Comparison of ENCODE assay signal across 19 cellular contexts in the genomic region with DNA sequence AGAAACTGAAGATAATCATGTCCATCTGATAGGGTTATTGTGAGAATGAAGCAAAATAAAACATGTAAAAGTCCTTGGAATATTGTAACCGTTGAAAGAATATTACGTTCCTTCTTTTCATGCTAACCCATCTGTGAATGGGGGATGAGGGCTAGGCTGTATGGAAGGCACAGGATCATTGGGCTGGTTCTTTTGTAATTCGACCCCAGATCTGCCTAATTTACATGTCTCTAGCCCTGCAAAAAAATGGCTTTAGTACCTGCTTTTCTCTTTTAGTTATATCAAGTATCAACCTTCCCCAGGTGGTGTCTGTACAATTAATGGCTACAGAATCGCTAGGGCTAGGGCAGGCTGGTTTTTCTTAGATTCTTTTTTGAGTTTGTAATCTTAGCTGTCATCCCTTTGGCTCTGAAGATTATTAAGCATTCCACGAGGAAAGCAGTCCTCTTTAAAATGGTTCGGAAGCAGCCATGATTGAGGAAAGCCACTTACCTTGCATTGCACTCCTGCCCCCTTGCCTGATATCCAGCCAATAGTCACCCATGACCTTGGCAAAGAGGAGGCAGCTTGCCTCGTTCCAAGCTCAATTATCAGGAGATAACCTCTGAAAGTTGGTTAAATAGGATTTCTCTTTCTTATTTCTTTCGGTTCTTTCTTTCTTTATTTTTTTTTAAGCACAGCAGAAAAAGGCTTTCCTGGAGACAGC.
"Had no signal": no experiment of that assay in that cellular context is flagged by ENCODE, and none has a peak within 500 bp of the region (broad histone marks: within the 10 kb centered on the region; RNA-seq: fewer than 3 reads in every experiment).

No MANE protein-coding gene starts in this region.

- FAIRE-seq: endometrium had no signal

- ATAC-seq: activated CD4-positive, CD25-positive, alpha-beta regulatory T cell treated with anti-CD3 and anti-CD28 coated beads, Interleukin-2, amount 50 U/mL, for 24 hours; activated T-cell treated with anti-CD3 and anti-CD28 coated beads, Interleukin-2, amount 50 U/mL, for 72 hours; left ventricle myocardium superior; naive thymus-derived CD4-positive, alpha-beta T cell; psoas muscle; right cardiac atrium; stimulated activated memory B cell treated with anti-CD40 and anti-IgM and Interleukin-4, amounts not matched to agents 10 μg/mL and 1 μg/mL and 100 μg/mL, for 72 hours; upper lobe of right lung had no signal

- DNase-seq: activated CD4-positive, alpha-beta T cell treated with anti-CD3 and anti-CD28 coated beads, Interleukin-2, amount 50 U/mL, for 1 hour; activated CD8-positive, alpha-beta memory T cell treated with anti-CD3 and anti-CD28 coated beads for 24 hours; activated CD8-positive, alpha-beta memory T cell treated with anti-CD3 and anti-CD28 coated beads, Interleukin-2, amount 50 U/mL, for 48 hours; activated effector memory CD4-positive, alpha-beta T cell treated with anti-CD3 and anti-CD28 coated beads, Interleukin-2, amount 50 U/mL, for 16 hours; activated T-cell treated with anti-CD3 and anti-CD28 coated beads, Interleukin-2, amount 50 U/mL, for 72 hours; erythroblast; foreskin melanocyte; glutamatergic neuron; hypothalamus; left ventricle myocardium superior; naive thymus-derived CD4-positive, alpha-beta T cell; psoas muscle; right cardiac atrium; stimulated activated CD4-positive, alpha-beta T cell treated with anti-CD3 and anti-CD28 coated beads, Interleukin-4, amount 100 ng/mL, for 4 hours; testis; upper lobe of right lung had no signal
